8 cellular contexts compared by ENCODE assay signal in the genomic region with DNA sequence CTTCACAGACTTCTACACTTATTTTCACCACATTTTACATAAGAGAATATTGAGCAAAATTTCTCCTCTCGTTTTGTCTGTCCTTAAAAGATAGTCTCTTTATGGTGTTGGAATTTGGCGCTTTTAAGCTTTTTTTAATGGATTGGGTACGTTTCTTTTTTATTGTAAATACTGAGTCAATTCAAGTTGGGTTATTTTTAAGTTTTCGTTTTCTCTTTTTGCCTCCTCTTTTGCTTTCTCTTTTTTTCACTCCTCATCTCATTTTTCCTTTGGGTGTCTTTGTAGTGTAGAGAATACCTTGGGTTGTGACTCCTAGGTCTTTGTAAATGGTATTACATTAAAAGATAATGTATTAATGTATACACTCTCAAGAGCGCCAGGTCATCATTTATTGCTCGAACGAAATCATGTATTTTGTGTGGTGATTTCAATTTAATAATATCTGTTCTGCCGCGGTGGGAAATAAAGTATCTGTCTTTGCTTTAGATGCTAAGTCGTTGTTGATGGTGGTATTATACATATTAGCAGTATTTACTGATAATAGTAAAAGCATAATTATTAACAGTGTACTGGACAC. TPM values are rescaled to one million over a fixed set of nuclear protein-coding genes. Genes with fewer than 3 reads are reported as not detected.
DNase-seq lines count a peak whose midpoint lies in the region; ATAC-seq and TF ChIP-seq lines count a peak whose summit lies in the region.

No MANE protein-coding gene starts in this region.

- intact Hi-C loops in Calu3 (cut with micrococcal nuclease; ENCODE audit: unreplicated experiment) (no loop called here), PC-3 (cut with micrococcal nuclease) (no loop called here)

- no peak for ATAC-seq in PC-3
- ATAC-seq in GM18858 (IDR thresholded peaks at IDR 0.05; ENCODE audit: unreplicated experiment), result no peak
- ATAC-seq in GM21447 (IDR thresholded peaks at IDR 0.05; ENCODE audit: unreplicated experiment), result no peak

- H3K9me2 ChIP-seq in PC-3 (replicated peaks; ENCODE audit: low read length), result no peaks in the 10 kb centered on the region

- DNase-seq in Calu3 (no peak), PC-3 (peak; percentile 8), fibroblast of pulmonary artery (ENCODE audit: low read depth) (no peak), COR-L47 (lab: John Stamatoyannopoulos, UW) (no peak), SK-N-DZ (ENCODE audit: low spot score) (no peak)

- no peaks in the 10 kb centered on the region for H3K4me1 Mint-ChIP-seq in Calu3 (ENCODE audit: low read depth, unreplicated experiment)

- H3K9me3 ChIP-seq in PC-3 (ENCODE audit: low read length), result no peaks in the 10 kb centered on the region

- H4K20me1 ChIP-seq in PC-3 (ENCODE audit: low read length), result peaks cover 37% of the 10 kb centered on the region

- H3K27me3 ChIP-seq in PC-3 (ENCODE audit: low read length), result no peaks in the 10 kb centered on the region
- no peaks in the 10 kb centered on the region for H3K27me3 ChIP-seq in rectal smooth muscle tissue (ENCODE audit: control insufficient read depth, insufficient read depth, low read length)

- TSS peak; percentile 57 for BruUV-seq in Calu3 (replicated peaks; lab: Mats Ljungman, UMichigan)
- BruUV-seq in PC-3 (replicated peaks; lab: Mats Ljungman, UMichigan), result no TSS peak

- H2AFZ ChIP-seq in PC-3 (ENCODE audit: low read length), result peak overlapping the region; percentile 97

- CTCF ChIA-PET in Calu3 (lab: Charles Lee), result no interaction called here
- CTCF ChIA-PET in PC-3 (lab: Charles Lee), result no interaction called here

- H3K4me3 ChIP-seq in PC-3 (ENCODE audit: low read length) (peak overlapping the region; percentile 90), fibroblast of pulmonary artery (replicated peaks; ENCODE audit: low read depth, low read length) (peak overlapping the region; percentile 94), rectal smooth muscle tissue (ENCODE audit: low read length) (peak overlapping the region; percentile 95)

- H3K79me2 ChIP-seq in PC-3 (ENCODE audit: low read length), result peaks cover 62% of the 10 kb centered on the region

- no peaks in the 10 kb centered on the region for H3K9me3 Mint-ChIP-seq in Calu3 (ENCODE audit: low read depth, unreplicated experiment)

- H3K27ac ChIP-seq in PC-3 (ENCODE audit: low read length) (no peak overlapping the region), rectal smooth muscle tissue (ENCODE audit: low read depth, low read length) (peak overlapping the region; percentile 77)

- TF ChIP-seq CTCF in Calu3 (IDR thresholded peaks at IDR 0.05; ENCODE audit: unreplicated experiment) (no peak), PC-3 (conservative IDR thresholded peaks at IDR 0.05; ENCODE audit: low read depth, low read length) (no peak), fibroblast of pulmonary artery (IDR thresholded peaks at IDR 0.05; ENCODE audit: low read length, missing control alignments) (no peak)

- H3K27me3 Mint-ChIP-seq in Calu3 (ENCODE audit: unreplicated experiment), result no peaks in the 10 kb centered on the region

- H3K9ac ChIP-seq in PC-3 (ENCODE audit: low read length), result peak overlapping the region; percentile 97
- H3K9ac ChIP-seq in rectal smooth muscle tissue (ENCODE audit: low read length), result peak overlapping the region; percentile 94

- no peak overlapping the region for H3K27ac Mint-ChIP-seq in Calu3 (ENCODE audit: unreplicated experiment)

- H3F3A ChIP-seq in PC-3 (ENCODE audit: low read length, unreplicated experiment), result no peaks in the 10 kb centered on the region

- H3K36me3 ChIP-seq in PC-3 (ENCODE audit: low read depth, low read length), result peaks cover 18% of the 10 kb centered on the region
- peaks cover 2% of the 10 kb centered on the region for H3K36me3 ChIP-seq in rectal smooth muscle tissue (ENCODE audit: control insufficient read depth, insufficient read depth, low read length)

- no peak overlapping the region for H3K4me3 Mint-ChIP-seq in Calu3 (ENCODE audit: low read depth, unreplicated experiment)

- H3K4me1 ChIP-seq in PC-3 (ENCODE audit: insufficient read depth, low read length) (peaks cover 26% of the 10 kb centered on the region), rectal smooth muscle tissue (ENCODE audit: control insufficient read depth, insufficient read depth, low read length) (no peaks in the 10 kb centered on the region)

- POLR2A ChIA-PET in PC-3 (lab: Charles Lee; ENCODE audit: unreplicated experiment), result no interaction called here

- H3K4me2 ChIP-seq in PC-3 (ENCODE audit: low read length), result peak overlapping the region; percentile 89

- H3K36me3 Mint-ChIP-seq in Calu3 (ENCODE audit: insufficient read depth, unreplicated experiment), result no peaks in the 10 kb centered on the region

RNA-seq across cellular contexts. Expression of a gene that starts 0.8 kb away (rescaled TPM):
- 53.8 and 56.3 TPM in 2 replicates for total RNA-seq in Calu3 (2022)
- 56.6 and 61.7 TPM in 2 replicates for total RNA-seq in PC-3 (2014; rRNA removed)
- polyA plus RNA-seq in SK-N-DZ (2014; cell fraction: cytosol; rRNA removed), result 45.1 and 51.7 TPM in 2 replicates
- 17.5 and 30.8 TPM in 2 replicates for polyA plus RNA-seq in SK-N-DZ (2014; cell fraction: nucleus; rRNA removed)
